ENCODE assay signal across 9 cellular contexts in genomic region chrX:139881572-139881971, GRCh38. TPM values are rescaled to one million over a fixed set of nuclear protein-coding genes. Genes with fewer than 3 reads are reported as not detected.
DNase-seq lines count a peak whose midpoint lies in the region; ATAC-seq and TF ChIP-seq lines count a peak whose summit lies in the region.
"Had no signal": no experiment of that assay in that cellular context is flagged by ENCODE, and none has a peak within 500 bp of the region (broad histone marks: within the 10 kb centered on the region; RNA-seq: fewer than 3 reads in every experiment).

No MANE protein-coding gene starts in this region.

- H3K27me3 Mint-ChIP-seq in CD14-positive monocyte (ENCODE audit: low read depth in 3 of 3): peaks cover 0 to 2% (median 0%) of the 10 kb centered on the region in 3 donors

- TF ChIP-seq CTCF in omental fat pad (IDR thresholded peaks at IDR 0.05): no peak
- no peak for TF ChIP-seq CTCF in CD14-positive monocyte (IDR thresholded peaks at IDR 0.05)
- no peak for TF ChIP-seq CTCF in GM10248 (IDR thresholded peaks at IDR 0.05; ENCODE audit: control extremely low read depth, extremely low read depth, low read depth, missing control alignments)

- POLR2A ChIA-PET in GM10248 (lab: Yijun Ruan, JAX): no interaction called here

- H3K9me3 Mint-ChIP-seq in CD14-positive monocyte: peaks cover 0 to 2% (median 0%) of the 10 kb centered on the region in 7 donors

- no peak overlapping the region for H3K27ac Mint-ChIP-seq in CD14-positive monocyte

- peaks cover 4 to 5% of the 10 kb centered on the region in 2 donors for H3K36me3 Mint-ChIP-seq in CD14-positive monocyte

- intact Hi-C loops in CD14-positive monocyte (cut with micrococcal nuclease): no loop called here

- peaks cover 3% of the 10 kb centered on the region for H3K4me1 Mint-ChIP-seq in CD14-positive monocyte

- no peak overlapping the region for H3K4me3 Mint-ChIP-seq in CD14-positive monocyte

- DNase-seq in EH (ENCODE audit: low read depth): peak; percentile 88
- peak; percentile 37 for DNase-seq in LHCN-M2 (ENCODE audit: low read depth)
- peak; percentile 79 for DNase-seq in dermis blood vessel endothelial cell
- no peak for DNase-seq in omental fat pad (ENCODE audit: low spot score)
- DNase-seq in CD14-positive monocyte (ENCODE audit: low spot score): no peak
- no peak for DNase-seq in mesenteric fat pad (ENCODE audit: low spot score)
- DNase-seq in GM10248 (ENCODE audit: extremely low spot score): no peak
- DNase-seq: activated T-cell treated with anti-CD3 and anti-CD28 coated beads, Interleukin-2, amount 50 U/mL, for 48 hours had no signal

- CTCF ChIA-PET in GM10248 (lab: Yijun Ruan, JAX): interaction anchor here (0.9 to 1.0 kb wide), 2 partner anchors 10 to 16 kb away, joined by 3 read pairs; no protein-coding TSS in a partner anchor

- peak; percentile 37 for ATAC-seq in omental fat pad (ENCODE audit: low FRiP score)
- no peak for ATAC-seq in GM21515 (IDR thresholded peaks at IDR 0.05; ENCODE audit: unreplicated experiment)

RNA-seq across cellular contexts. Expression of gene ATP11C, which starts 51.3 kb away (rescaled TPM):
- total RNA-seq in LHCN-M2 (2014; rRNA removed): 32.4 and 44.3 TPM in 2 replicates
- 7.1 TPM for polyA plus RNA-seq in LHCN-M2 (2012)
- 93.1 and 118 TPM in 2 replicates for total RNA-seq in dermis blood vessel endothelial cell
- total RNA-seq in omental fat pad: 10 to 100 TPM; 23.5 to 41.8 (median 32.5) TPM
- polyA plus RNA-seq in CD14-positive monocyte: 1 to 10 TPM; 1.6 to 2.5 TPM
- total RNA-seq in mesenteric fat pad: 20.0 TPM

Comparison
In these comparisons a context has a peak if more than half of its experiments do, and no peak if none do; other contexts are left out.
1. DNase-seq: peak in EH (single experiment), LHCN-M2 (single experiment) and dermis blood vessel endothelial cell (single experiment); none in omental fat pad (single experiment), CD14-positive monocyte (single experiment), mesenteric fat pad (single experiment) and GM10248 (single experiment).